In genomic region chr3:23325466-23326065, GRCh38 we compare ENCODE assay signal across 11 cellular contexts.
DNase-seq lines count a peak whose midpoint lies in the region; ATAC-seq and TF ChIP-seq lines count a peak whose summit lies in the region.
"Had no signal": no experiment of that assay in that cellular context is flagged by ENCODE, and none has a peak within 500 bp of the region (broad histone marks: within the 10 kb centered on the region; RNA-seq: fewer than 3 reads in every experiment).

No MANE protein-coding gene starts in this region.

- no peaks in the 10 kb centered on the region for H3K27me3 Mint-ChIP-seq in activated naive CD8-positive, alpha-beta T cell treated with anti-CD3 and anti-CD28 coated beads for 36 hours

- intact Hi-C loops in right lobe of liver (cut with DNase I) = no loop called here

- TF ChIP-seq POLR2A in right lobe of liver (IDR thresholded peaks at IDR 0.05) = no peak

- H3K27ac ChIP-seq in BLaER1 (peak overlapping the region; percentile 39), right lobe of liver (no peak overlapping the region)
- H3K27ac ChIP-seq: gastroesophageal sphincter had no signal

- H3K9me3 Mint-ChIP-seq in activated naive CD8-positive, alpha-beta T cell treated with anti-CD3 and anti-CD28 coated beads for 36 hours = peaks cover 6% of the 10 kb centered on the region

- ATAC-seq in GM19397 (IDR thresholded peaks at IDR 0.05; ENCODE audit: unreplicated experiment) (peak; percentile 49), HG03045 (IDR thresholded peaks at IDR 0.05; ENCODE audit: unreplicated experiment) (peak; percentile 72), right lobe of liver (no peak)
- ATAC-seq: gastroesophageal sphincter had no signal

- H3K9me3 ChIP-seq in BLaER1 (peaks cover 18% of the 10 kb centered on the region), right lobe of liver (no peaks in the 10 kb centered on the region)
- H3K9me3 ChIP-seq: gastroesophageal sphincter had no signal

- no peak for TF ChIP-seq CTCF in right lobe of liver (IDR thresholded peaks at IDR 0.05)

- H3K4me1 ChIP-seq in BLaER1 (peaks cover 33% of the 10 kb centered on the region), right lobe of liver (no peaks in the 10 kb centered on the region)

- peaks cover 29% of the 10 kb centered on the region for H3K4me1 Mint-ChIP-seq in activated naive CD8-positive, alpha-beta T cell treated with anti-CD3 and anti-CD28 coated beads for 36 hours

- H3K36me3 Mint-ChIP-seq in activated naive CD8-positive, alpha-beta T cell treated with anti-CD3 and anti-CD28 coated beads for 36 hours = peaks cover 13% of the 10 kb centered on the region
- H3K36me3 Mint-ChIP-seq: CD14-positive monocyte had no signal

- 75% methylated on average over 4 of the region's 4 CpGs for whole genome bisulfite sequencing in right lobe of liver (ENCODE audit: insufficient coverage, low coverage, low lambda C conversion rate, missing lambda C conversion rate)

- H4K20me1 ChIP-seq in BLaER1 = no peaks in the 10 kb centered on the region

- DNase-seq in activated naive CD8-positive, alpha-beta T cell treated with anti-CD3 and anti-CD28 coated beads for 36 hours = no peak
- DNase-seq in hepatic stellate cell (ENCODE audit: low spot score) (no peak), right lobe of liver (no peak), COLO829 (ENCODE audit: low spot score) (no peak)
- no peak for DNase-seq in stimulated activated naive CD4-positive, alpha-beta T cell treated with Interleukin-2 at 50 U/mL for 16 hours (lab: John Stamatoyannopoulos, UW)
- DNase-seq: H7 had no signal

- H3K4me3 Mint-ChIP-seq in activated naive CD8-positive, alpha-beta T cell treated with anti-CD3 and anti-CD28 coated beads for 36 hours = no peak overlapping the region

- H3K27ac Mint-ChIP-seq in activated naive CD8-positive, alpha-beta T cell treated with anti-CD3 and anti-CD28 coated beads for 36 hours = peak overlapping the region; percentile 65

- H3K4me2 ChIP-seq in BLaER1 = peak overlapping the region; percentile 63

- no peak overlapping the region for H3K9ac ChIP-seq in BLaER1

- peak overlapping the region; percentile 10; the same call in 1 of the 2 replicates for H3K4me3 ChIP-seq in BLaER1
- no peak overlapping the region for H3K4me3 ChIP-seq in right lobe of liver
- H3K4me3 ChIP-seq: gastroesophageal sphincter had no signal

- H3K27me3 ChIP-seq in BLaER1 (no peaks in the 10 kb centered on the region), right lobe of liver (no peaks in the 10 kb centered on the region)
- H3K27me3 ChIP-seq: gastroesophageal sphincter had no signal

- H3K36me3 ChIP-seq in BLaER1 = peaks cover 6% of the 10 kb centered on the region; the same call in 1 of the 2 replicates
- H3K36me3 ChIP-seq in right lobe of liver = no peaks in the 10 kb centered on the region
- H3K36me3 ChIP-seq: gastroesophageal sphincter had no signal

Comparison
In these comparisons a context has a peak if more than half of its experiments do, and no peak if none do; other contexts are left out.
1. ATAC-seq: peak in GM19397 (single experiment) and HG03045 (single experiment); none in right lobe of liver (0 of 4).